ENCODE assay signal across 14 cellular contexts in the genomic region with DNA sequence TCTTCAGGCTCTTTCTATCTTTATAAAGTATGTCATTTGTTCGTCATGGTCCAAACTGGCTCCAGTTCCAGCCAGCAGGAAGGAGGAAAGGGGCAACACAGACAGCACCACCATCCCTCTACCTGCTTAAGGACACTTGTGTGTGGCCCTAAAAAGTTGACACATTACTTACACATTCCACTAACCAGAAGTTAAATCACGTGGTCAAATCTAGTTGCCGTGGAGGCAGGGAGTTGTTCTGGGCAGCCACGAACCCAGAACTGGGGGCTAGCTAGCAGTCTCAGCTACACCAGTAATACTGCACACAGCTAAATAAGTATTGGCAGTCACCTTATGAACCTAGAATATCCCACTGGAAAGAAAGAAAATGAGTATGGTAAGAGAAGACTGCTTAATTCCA.
A peak's percentile ranks its signal among the peaks of the same experiment; 100 is the strongest.
DNase-seq lines count a peak whose midpoint lies in the region; ATAC-seq and TF ChIP-seq lines count a peak whose summit lies in the region.
"Had no signal": no experiment of that assay in that cellular context is flagged by ENCODE, and none has a peak within 500 bp of the region (broad histone marks: within the 10 kb centered on the region; RNA-seq: fewer than 3 reads in every experiment).

No MANE protein-coding gene starts in this region.

- intact Hi-C loops in natural killer cell (cut with micrococcal nuclease): no loop called here

- no peak for DNase-seq in natural killer cell
- DNase-seq in natural killer cell treated with Interleukin-12 subunit alpha and Interleukin-12 subunit beta and Interleukin-15 and Interleukin-18, amount 100 ng/mL, for 72 hours (ENCODE audit: low spot score): no peak
- DNase-seq in stimulated activated effector memory CD8-positive, alpha-beta T cell treated with anti-CD3 and anti-CD28 coated beads, Interleukin-12 subunit alpha, Interleukin-12 subunit beta, amount 100 ng/mL, for 72 hours (ENCODE audit: low spot score in 2 of 2): no peak
- DNase-seq in stimulated activated CD4-positive, alpha-beta T cell treated with anti-CD3 and anti-CD28 coated beads, Interleukin-12 subunit alpha, Interleukin-12 subunit beta, amount 100 ng/mL, for 4 hours: no peak
- DNase-seq: C1 segment of cervical spinal cord; Caco-2; CD8-positive, alpha-beta T cell; DMS153; DND-41; GOT3; H7; HCEC 1CT had no signal

- H3K9me3 Mint-ChIP-seq in natural killer cell: no peaks in the 10 kb centered on the region
- H3K9me3 Mint-ChIP-seq in natural killer cell treated with Interleukin-12 subunit alpha and Interleukin-12 subunit beta and Interleukin-15 and Interleukin-18, amount 100 ng/mL, for 72 hours: no peaks in the 10 kb centered on the region
- no peaks in the 10 kb centered on the region for H3K9me3 Mint-ChIP-seq in activated T-helper 17 cell treated with anti-CD3 and anti-CD28 coated beads, Interleukin-2, amount 50 U/mL, for 72 hours
- H3K9me3 Mint-ChIP-seq in stimulated activated effector memory CD8-positive, alpha-beta T cell treated with anti-CD3 and anti-CD28 coated beads, Interleukin-12 subunit alpha, Interleukin-12 subunit beta, amount 100 ng/mL, for 72 hours: no peaks in the 10 kb centered on the region
- H3K9me3 Mint-ChIP-seq: CD8-positive, alpha-beta T cell had no signal

- peaks cover under 1% of the 10 kb centered on the region for H3K36me3 Mint-ChIP-seq in natural killer cell
- no peaks in the 10 kb centered on the region for H3K36me3 Mint-ChIP-seq in natural killer cell treated with Interleukin-12 subunit alpha and Interleukin-12 subunit beta and Interleukin-15 and Interleukin-18, amount 100 ng/mL, for 72 hours
- H3K36me3 Mint-ChIP-seq in activated T-helper 17 cell treated with anti-CD3 and anti-CD28 coated beads, Interleukin-2, amount 50 U/mL, for 72 hours (ENCODE audit: low read depth): peaks cover 39% of the 10 kb centered on the region
- H3K36me3 Mint-ChIP-seq in stimulated activated effector memory CD8-positive, alpha-beta T cell treated with anti-CD3 and anti-CD28 coated beads, Interleukin-12 subunit alpha, Interleukin-12 subunit beta, amount 100 ng/mL, for 72 hours: peaks cover 1% of the 10 kb centered on the region

- TF ChIP-seq CTCF in natural killer cell (IDR thresholded peaks at IDR 0.05): no peak

- no peak overlapping the region for H3K4me3 Mint-ChIP-seq in natural killer cell
- H3K4me3 Mint-ChIP-seq in natural killer cell treated with Interleukin-12 subunit alpha and Interleukin-12 subunit beta and Interleukin-15 and Interleukin-18, amount 100 ng/mL, for 72 hours: no peak overlapping the region
- no peak overlapping the region for H3K4me3 Mint-ChIP-seq in activated T-helper 17 cell treated with anti-CD3 and anti-CD28 coated beads, Interleukin-2, amount 50 U/mL, for 72 hours
- no peak overlapping the region for H3K4me3 Mint-ChIP-seq in stimulated activated effector memory CD8-positive, alpha-beta T cell treated with anti-CD3 and anti-CD28 coated beads, Interleukin-12 subunit alpha, Interleukin-12 subunit beta, amount 100 ng/mL, for 72 hours
- H3K4me3 Mint-ChIP-seq: CD8-positive, alpha-beta T cell had no signal

- peaks cover 36 to 64% of the 10 kb centered on the region in 2 donors for H3K4me1 Mint-ChIP-seq in natural killer cell
- peaks cover 10 to 20% of the 10 kb centered on the region in 2 donors for H3K4me1 Mint-ChIP-seq in natural killer cell treated with Interleukin-12 subunit alpha and Interleukin-12 subunit beta and Interleukin-15 and Interleukin-18, amount 100 ng/mL, for 72 hours (ENCODE audit: low read depth in 2 of 2)
- H3K4me1 Mint-ChIP-seq in activated T-helper 17 cell treated with anti-CD3 and anti-CD28 coated beads, Interleukin-2, amount 50 U/mL, for 72 hours: peaks cover 13% of the 10 kb centered on the region
- H3K4me1 Mint-ChIP-seq in stimulated activated effector memory CD8-positive, alpha-beta T cell treated with anti-CD3 and anti-CD28 coated beads, Interleukin-12 subunit alpha, Interleukin-12 subunit beta, amount 100 ng/mL, for 72 hours: peaks cover 6% of the 10 kb centered on the region

- H3K27me3 Mint-ChIP-seq in natural killer cell (ENCODE audit: low read depth in 2 of 2): no peaks in the 10 kb centered on the region
- H3K27me3 Mint-ChIP-seq in natural killer cell treated with Interleukin-12 subunit alpha and Interleukin-12 subunit beta and Interleukin-15 and Interleukin-18, amount 100 ng/mL, for 72 hours: no peaks in the 10 kb centered on the region
- no peaks in the 10 kb centered on the region for H3K27me3 Mint-ChIP-seq in activated T-helper 17 cell treated with anti-CD3 and anti-CD28 coated beads, Interleukin-2, amount 50 U/mL, for 72 hours

- ATAC-seq in natural killer cell (no peak), HG03280 (IDR thresholded peaks at IDR 0.05; ENCODE audit: unreplicated experiment) (no peak)
- no peak for ATAC-seq in natural killer cell treated with Interleukin-12 subunit alpha and Interleukin-12 subunit beta and Interleukin-15 and Interleukin-18, amount 100 ng/mL, for 72 hours
- no peak for ATAC-seq in activated T-helper 17 cell treated with anti-CD3 and anti-CD28 coated beads, Interleukin-2, amount 50 U/mL, for 72 hours (replicated peaks)
- ATAC-seq in stimulated activated effector memory CD8-positive, alpha-beta T cell treated with anti-CD3 and anti-CD28 coated beads, Interleukin-12 subunit alpha, Interleukin-12 subunit beta, amount 100 ng/mL, for 72 hours: no peak
- ATAC-seq: CD8-positive, alpha-beta T cell had no signal

- H3K27ac Mint-ChIP-seq in natural killer cell: peak overlapping the region; percentile 68 to 76
- H3K27ac Mint-ChIP-seq in natural killer cell treated with Interleukin-12 subunit alpha and Interleukin-12 subunit beta and Interleukin-15 and Interleukin-18, amount 100 ng/mL, for 72 hours: peak overlapping the region in 1 of 2 donors; percentile 21
- peak overlapping the region; percentile 66 for H3K27ac Mint-ChIP-seq in activated T-helper 17 cell treated with anti-CD3 and anti-CD28 coated beads, Interleukin-2, amount 50 U/mL, for 72 hours
- H3K27ac Mint-ChIP-seq in stimulated activated effector memory CD8-positive, alpha-beta T cell treated with anti-CD3 and anti-CD28 coated beads, Interleukin-12 subunit alpha, Interleukin-12 subunit beta, amount 100 ng/mL, for 72 hours: peak overlapping the region; percentile 10
- H3K27ac Mint-ChIP-seq: CD8-positive, alpha-beta T cell had no signal
